Comparison of ENCODE assay signal across 1 cellular context in genomic region chr12:121560392-121561021, GRCh38.
TF ChIP-seq lines count a peak whose summit lies in the region.

No MANE protein-coding gene starts in this region.

TF ChIP-seq in SK-N-SH treated with all-trans-retinoic acid at 6 μM for 48 hours, 23 proteins besides CTCF, POLR2A, EP300 and RAD21 (continued from another document):
- TF ChIP-seq PATZ1 (CRISPR knock-in tag; IDR thresholded peaks at IDR 0.05; ENCODE audit: borderline replicate concordance) (no peak), ZNF70 (CRISPR knock-in tag; IDR thresholded peaks at IDR 0.05) (no peak), ZNF565 (CRISPR knock-in tag; conservative IDR thresholded peaks at IDR 0.05; ENCODE audit: low read depth) (no peak), TOX (CRISPR knock-in tag; IDR thresholded peaks at IDR 0.05; ENCODE audit: borderline replicate concordance) (no peak)
